Comparison of ENCODE assay signal across 8 cellular contexts in genomic region chr16:4475880-4476790, GRCh38. TPM values are rescaled to one million over a fixed set of nuclear protein-coding genes. Genes with fewer than 3 reads are reported as not detected.
DNase-seq lines count a peak whose midpoint lies in the region; ATAC-seq and TF ChIP-seq lines count a peak whose summit lies in the region.

HMOX2 (plus strand) TSS chr16:4476398; CDS start chr16:4505525, 29,127 bp downstream.

- no peaks in the 10 kb centered on the region for H3K4me1 ChIP-seq in BE2C

- ATAC-seq in HG03439 (IDR thresholded peaks at IDR 0.05; ENCODE audit: unreplicated experiment) = peak; percentile 82

- H3K36me3 ChIP-seq in BE2C = no peaks in the 10 kb centered on the region

- DNase-seq in BE2C (peak; percentile 96), NCI-H524 (lab: John Stamatoyannopoulos, UW) (peak; percentile 76 to 94)
- DNase-seq in activated CD4-positive, alpha-beta T cell treated with anti-CD3 and anti-CD28 coated beads for 4 hours = peak; percentile 92 to 94
- DNase-seq in stimulated activated CD4-positive, alpha-beta T cell treated with anti-CD3 and anti-CD28 coated beads, Interleukin-1b, Interleukin-23, amount 100 ng/mL, for 48 hours = peak; percentile 96

- H3K4me3 ChIP-seq in BE2C (ENCODE audit: low read depth, low read length) = peak within 1 kb of the TSS; percentile 96

- TF ChIP-seq CTCF in BE2C (IDR thresholded peaks at IDR 0.05; ENCODE audit: low read depth, low read length) = peak; percentile 43

- H3K27ac ChIP-seq in cingulate gyrus (ENCODE audit: low read depth, low read length) = peak within 1 kb of the TSS; percentile 77
- peak within 1 kb of the TSS; percentile 58 for H3K27ac ChIP-seq in layer of hippocampus (ENCODE audit: low read depth, low read length)

- no peaks in the 10 kb centered on the region for H3K27me3 ChIP-seq in BE2C
- no peaks in the 10 kb centered on the region for H3K27me3 ChIP-seq in layer of hippocampus (ENCODE audit: control insufficient read depth, insufficient read depth, low read length)

- H3K9me3 ChIP-seq in BE2C = no peaks in the 10 kb centered on the region

- TF ChIP-seq POLR2A in GM19193 (IDR thresholded peaks at IDR 0.05; ENCODE audit: extremely low read depth, insufficient read depth, insufficient read length) = peak; percentile 91

RNA-seq across cellular contexts. Expression of gene HMOX2, which starts in this region (rescaled TPM):
- 179 TPM for polyA plus RNA-seq in BE2C (2012; ENCODE audit: insufficient read depth, insufficient read length, low read depth)

Comparison
In these comparisons a context has a peak if more than half of its experiments do, and no peak if none do; other contexts are left out.
1. Peak in every context shown above with its lines: DNase-seq, ATAC-seq, H3K4me3 ChIP-seq and H3K27ac ChIP-seq.